In the genomic region with DNA sequence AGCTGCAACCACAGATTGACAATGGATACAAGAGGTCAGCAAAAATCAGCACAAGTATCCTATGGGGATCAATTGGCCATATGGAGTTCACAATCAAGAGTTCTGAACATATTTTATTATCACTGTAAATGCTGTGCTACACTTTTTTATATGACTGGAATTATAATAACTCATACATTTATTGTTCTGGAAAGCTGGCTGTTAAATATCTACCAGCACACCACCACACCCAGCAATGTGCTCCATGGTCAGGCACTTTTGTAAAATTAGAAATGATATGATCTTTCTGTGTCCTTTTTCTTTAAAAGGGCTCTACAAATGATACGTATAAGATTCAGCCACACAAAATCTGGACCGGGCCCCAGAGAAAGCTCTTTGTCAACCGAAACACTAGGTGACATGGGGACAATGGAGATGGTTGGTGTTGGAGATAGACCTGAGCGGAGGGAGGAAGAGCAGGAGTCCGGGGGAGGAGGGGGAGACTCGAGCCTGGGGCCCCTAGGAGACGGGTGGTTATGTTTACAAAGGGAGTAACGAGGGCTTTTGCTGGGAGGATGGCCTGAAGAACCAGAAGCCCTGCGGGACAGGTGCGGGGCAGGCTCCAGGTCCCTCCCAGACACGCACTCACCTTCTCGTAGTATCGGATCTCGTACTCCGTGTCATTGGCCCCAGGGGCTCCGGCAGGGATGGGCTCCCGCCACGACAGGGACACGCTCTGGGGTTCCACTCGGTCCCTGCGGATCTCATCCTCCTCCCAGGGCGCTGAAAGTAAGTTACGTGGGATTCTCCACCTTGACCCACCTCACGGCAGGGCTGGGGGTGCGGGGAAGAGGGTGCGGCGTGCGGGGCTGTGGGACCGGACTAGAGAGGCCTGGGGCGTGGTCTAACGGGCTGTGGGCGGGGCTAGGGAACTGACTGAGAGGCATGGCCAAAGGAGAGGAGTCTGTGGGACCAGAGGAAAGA, we compare ENCODE assay signal across 14 cellular contexts. TPM values are rescaled to one million over a fixed set of nuclear protein-coding genes. Genes with fewer than 3 reads are reported as not detected.
DNase-seq lines count a peak whose midpoint lies in the region; TF ChIP-seq lines count a peak whose summit lies in the region.
"Had no signal": no experiment of that assay in that cellular context is flagged by ENCODE, and none has a peak within 500 bp of the region (broad histone marks: within the 10 kb centered on the region; RNA-seq: fewer than 3 reads in every experiment).

No MANE protein-coding gene starts in this region.

- H3K4me3 ChIP-seq in ACC112 (ENCODE audit: low read depth, low read length) (0 out of 2 replicates have a peak overlapping the region, but pooled peaks have one; percentile 32), mesendoderm (ENCODE audit: low read length) (no peak overlapping the region)

- no peak overlapping the region for H3K4ac ChIP-seq in mesendoderm (ENCODE audit: low read depth, low read length)

- no peak for TF ChIP-seq CTCF in GM13976 (IDR thresholded peaks at IDR 0.05; ENCODE audit: borderline replicate concordance, control extremely low read depth, extremely low read depth, insufficient read depth, missing control alignments)

- no peak overlapping the region for H2BK15ac ChIP-seq in mesendoderm (replicated peaks; ENCODE audit: low read depth)

- H3K27ac ChIP-seq in ACC112 (ENCODE audit: low read depth, low read length) (no peak overlapping the region), mesendoderm (ENCODE audit: low read depth, low read length) (no peak overlapping the region)
- H3K27ac ChIP-seq: epithelial cell of prostate had no signal

- H3K27me3 ChIP-seq in ACC112 (ENCODE audit: insufficient read depth, low read length) (peaks cover 43% of the 10 kb centered on the region), mesendoderm (ENCODE audit: insufficient read depth, low read length, poor library complexity) (no peaks in the 10 kb centered on the region)

- no peak overlapping the region for H3K23ac ChIP-seq in mesendoderm (ENCODE audit: low read length)

- peak overlapping the region; percentile 81 for H3K4me2 ChIP-seq in mesendoderm (ENCODE audit: low read length)

- H3K9ac ChIP-seq in mesendoderm (ENCODE audit: low read length), result no peak overlapping the region

- H2AFZ ChIP-seq in ACC112 (ENCODE audit: low read length, unreplicated experiment), result no peak overlapping the region

- H4K8ac ChIP-seq in mesendoderm (ENCODE audit: low read depth, low read length), result no peak overlapping the region

- H3K4me1 ChIP-seq in ACC112 (ENCODE audit: control insufficient read depth, insufficient read depth, low read length, unreplicated experiment) (no peaks in the 10 kb centered on the region), mesendoderm (ENCODE audit: control insufficient read depth, low read depth, low read length) (no peaks in the 10 kb centered on the region)

- in situ Hi-C loops in GM13976 (cut with MboI; ENCODE audit: low sequenced_read_pairs, unreplicated experiment), result no loop called here
- in situ Hi-C loops in KBM-7 (cut with MboI; ENCODE audit: low pct_unique_long_range_greater_than_20kb, low sequenced_read_pairs), result no loop called here

- no peak overlapping the region for H2BK5ac ChIP-seq in mesendoderm (ENCODE audit: low read length)

- no peaks in the 10 kb centered on the region for H3K79me1 ChIP-seq in mesendoderm (ENCODE audit: low read length)

- H2AK5ac ChIP-seq in mesendoderm (ENCODE audit: low read length), result no peak overlapping the region

- H3K79me2 ChIP-seq in ACC112 (ENCODE audit: control insufficient read depth, insufficient read depth, low read length, unreplicated experiment) (no peaks in the 10 kb centered on the region), mesendoderm (ENCODE audit: control insufficient read depth, insufficient read depth, low read length) (no peaks in the 10 kb centered on the region)

- H3K56ac ChIP-seq in mesendoderm (ENCODE audit: low read length), result no peak overlapping the region

- H2BK120ac ChIP-seq in mesendoderm (ENCODE audit: low read depth, low read length), result no peak overlapping the region

- WGBS in mesendoderm (ENCODE audit: extremely low coverage, insufficient coverage, low lambda C conversion rate), result no CpG with 5 or more reads among the region's 32 CpGs

- H4K5ac ChIP-seq in mesendoderm (ENCODE audit: low read length), result no peak overlapping the region

- H3K36me3 ChIP-seq in ACC112 (ENCODE audit: insufficient read depth, low read length), result no peaks in the 10 kb centered on the region
- H3K36me3 ChIP-seq in mesendoderm (ENCODE audit: control insufficient read depth, insufficient read depth, low read length), result no peaks in the 10 kb centered on the region

- DNase-seq in GM13976 (ENCODE audit: low spot score) (peak; percentile 56), ecto neural progenitor cell (ENCODE audit: low spot score) (peak; percentile 69), mesendoderm (peak; percentile 25), cerebellar cortex (ENCODE audit: low spot score) (no peak), KBM-7 (no peak), C1 segment of cervical spinal cord (lab: John Stamatoyannopoulos, UW) (no peak), DMS 273 treated with DMSO at 0.1 percent for 48 hours (lab: John Stamatoyannopoulos, UW) (no peak)
- DNase-seq: activated naive CD4-positive, alpha-beta T cell; KG1; NCI-H1417 treated with DMSO at 0.1 percent for 48 hours; NCI-H524; T-helper 1 cell had no signal

- H3K18ac ChIP-seq in mesendoderm (ENCODE audit: low read length), result no peak overlapping the region

RNA-seq across cellular contexts. Expression of a gene that starts 30.0 kb away (rescaled TPM):
- 0.07 TPM for polyA plus RNA-seq in mesendoderm (2013, experiment 1 of 2)
- polyA plus RNA-seq in mesendoderm (2013, experiment 2 of 2), result 0.11 TPM

RNA-seq across cellular contexts. Expression of a gene that starts 42.6 kb away (rescaled TPM):
- polyA plus RNA-seq in mesendoderm (2013, experiment 1 of 2), result 46.4 TPM
- polyA plus RNA-seq in mesendoderm (2013, experiment 2 of 2), result 47.5 TPM

RNA-seq across cellular contexts. Expression of a gene that starts 58.7 kb away (rescaled TPM):
- polyA plus RNA-seq in mesendoderm (2013, experiment 1 of 2), result 9.1 TPM
- 9.3 TPM for polyA plus RNA-seq in mesendoderm (2013, experiment 2 of 2)

Comparison
In these comparisons a context has a peak if more than half of its experiments do, and no peak if none do; other contexts are left out.
1. DNase-seq: peak in GM13976 (single experiment), ecto neural progenitor cell (single experiment) and mesendoderm (single experiment); none in cerebellar cortex (single experiment), KBM-7 (single experiment), C1 segment of cervical spinal cord (0 of 14) and DMS 273 treated with DMSO at 0.1 percent for 48 hours (single experiment).